ENCODE assay signal across 1 cellular context in genomic region chr2:216371756-216372702, GRCh38.
TF ChIP-seq lines count a peak whose summit lies in the region.

Gene MARCHF4, minus strand, starts transcription at chr2:216372483. Its CDS starts 2,223 bp downstream, at chr2:216370260.

TF ChIP-seq in K562, 482 proteins besides CTCF, POLR2A, EP300 and RAD21 (continued from another document and continues in another):
- TF ChIP-seq VEZF1 (CRISPR knock-in tag; IDR thresholded peaks at IDR 0.05) (peak; percentile 74), FUS (optimal IDR thresholded peaks at IDR 0.05; ENCODE audit: low read depth, low read length) (no peak), AFF1 (IDR thresholded peaks at IDR 0.05; ENCODE audit: low read depth in 1 of 2, partially characterized antibody in 2 of 2) (peak in 1 of 2 experiments; percentile 73), RAD51 (IDR thresholded peaks at IDR 0.05; ENCODE audit: borderline replicate concordance, low read depth) (no peak), MBD2 (IDR thresholded peaks at IDR 0.05; ENCODE audit: borderline replicate concordance, low read depth) (no peak), CHD2 (IDR thresholded peaks at IDR 0.05; ENCODE audit: low read depth, low read length) (no peak), MAZ (CRISPR knock-in tag; conservative IDR thresholded peaks at IDR 0.05 in 1 of 2, IDR thresholded peaks at IDR 0.05 in 1 of 2) (peak; percentile 77 to 91), SRSF9 (IDR thresholded peaks at IDR 0.05; ENCODE audit: borderline replicate concordance, low read depth, low read length) (no peak), ZNF184 (CRISPR knock-in tag; IDR thresholded peaks at IDR 0.05) (no peak), ELF4 (CRISPR knock-in tag; IDR thresholded peaks at IDR 0.05) (peak; percentile 61; the same call in 1 of the 2 replicates), USF2 (CRISPR knock-in tag; IDR thresholded peaks at IDR 0.05) (peak; percentile 18; the same call in 1 of the 2 replicates), ZNF639 (CRISPR knock-in tag; conservative IDR thresholded peaks at IDR 0.05 in 1 of 2, IDR thresholded peaks at IDR 0.05 in 1 of 2) (0 out of 4 replicates have a peak, but pooled peaks of 1 of the 2 experiments have one; percentile 30), PTBP1 (IDR thresholded peaks at IDR 0.05; ENCODE audit: low read depth, low read length) (no peak), SIN3A (IDR thresholded peaks at IDR 0.05; ENCODE audit: borderline replicate concordance in 2 of 2, control insufficient read depth in 1 of 2, low read depth in 2 of 2, low read length in 2 of 2) (peak in 1 of 2 experiments; percentile 60; a peak in 1 of 4 replicates), AFF4 (CRISPR knock-in tag; IDR thresholded peaks at IDR 0.05) (peak; percentile 91), KLF10 (CRISPR knock-in tag; IDR thresholded peaks at IDR 0.05) (no peak), ETV1 (tag; conservative IDR thresholded peaks at IDR 0.05; ENCODE audit: low read depth) (no peak), ZNF584 (CRISPR knock-in tag; IDR thresholded peaks at IDR 0.05; ENCODE audit: low read depth) (no peak), PCBP1 (IDR thresholded peaks at IDR 0.05; ENCODE audit: low read depth, low read length, poor library complexity, severe bottlenecking) (peak; percentile 80), DMBX1 (CRISPR knock-in tag; IDR thresholded peaks at IDR 0.05; ENCODE audit: borderline replicate concordance) (peak; percentile 61; the same call in 1 of the 2 replicates), HDAC2 (IDR thresholded peaks at IDR 0.05) (peak; percentile 75), ZNF699 (CRISPR knock-in tag; IDR thresholded peaks at IDR 0.05; ENCODE audit: insufficient replicate concordance) (no peak), REST (CRISPR knock-in tag; IDR thresholded peaks at IDR 0.05; ENCODE audit: low read depth) (peak; percentile 99), THRB (CRISPR knock-in tag; conservative IDR thresholded peaks at IDR 0.05) (peak; percentile 67; the same call in 1 of the 2 replicates), ZNF354B (CRISPR knock-in tag; IDR thresholded peaks at IDR 0.05) (no peak), FOS (IDR thresholded peaks at IDR 0.05; ENCODE audit: extremely low read depth, insufficient read length) (no peak), MXD1 (CRISPR knock-in tag; IDR thresholded peaks at IDR 0.05; ENCODE audit: borderline replicate concordance, poor library complexity, severe bottlenecking) (no peak), ZFP36 (IDR thresholded peaks at IDR 0.05; ENCODE audit: low read depth, low read length, partially characterized antibody) (peak; percentile 7)
